Comparison of ENCODE assay signal across 1 cellular context in the genomic region with DNA sequence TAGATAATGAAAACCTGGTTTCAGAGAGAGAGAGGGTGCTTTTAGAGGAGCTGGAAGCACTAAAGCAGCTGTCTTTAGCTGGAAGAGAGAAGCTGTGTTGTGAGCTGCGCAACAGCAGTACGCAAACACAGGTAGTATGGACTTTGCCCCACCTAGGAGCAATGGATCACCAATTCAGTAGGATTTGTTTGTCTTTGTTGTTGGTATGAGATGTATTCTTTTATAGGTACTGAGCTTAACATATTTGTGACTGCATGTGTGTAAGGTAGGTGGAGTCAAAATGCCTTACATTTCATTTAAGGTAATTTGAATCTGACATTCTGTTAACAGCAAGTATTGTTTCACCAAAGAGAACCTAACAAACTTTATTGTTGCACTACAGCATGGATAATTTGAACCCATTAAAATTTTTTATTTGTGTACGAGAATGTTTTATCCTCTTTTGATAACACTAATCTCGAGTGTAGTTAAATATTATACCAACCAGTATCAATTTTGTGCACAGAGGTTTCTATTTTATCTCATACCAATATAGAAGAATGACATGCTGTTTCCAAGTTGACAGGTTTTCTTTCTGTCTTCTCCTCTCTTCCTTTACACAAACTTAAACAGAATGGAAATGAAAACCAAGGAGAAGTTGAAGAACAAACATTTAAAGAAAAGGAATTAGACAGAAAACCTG.
TF ChIP-seq lines count a peak whose summit lies in the region.

No MANE protein-coding gene starts in this region.

TF ChIP-seq in HepG2, 621 proteins besides CTCF, POLR2A, EP300 and RAD21 (continued from another document and continues in another):
- TF ChIP-seq, protein P1, sequence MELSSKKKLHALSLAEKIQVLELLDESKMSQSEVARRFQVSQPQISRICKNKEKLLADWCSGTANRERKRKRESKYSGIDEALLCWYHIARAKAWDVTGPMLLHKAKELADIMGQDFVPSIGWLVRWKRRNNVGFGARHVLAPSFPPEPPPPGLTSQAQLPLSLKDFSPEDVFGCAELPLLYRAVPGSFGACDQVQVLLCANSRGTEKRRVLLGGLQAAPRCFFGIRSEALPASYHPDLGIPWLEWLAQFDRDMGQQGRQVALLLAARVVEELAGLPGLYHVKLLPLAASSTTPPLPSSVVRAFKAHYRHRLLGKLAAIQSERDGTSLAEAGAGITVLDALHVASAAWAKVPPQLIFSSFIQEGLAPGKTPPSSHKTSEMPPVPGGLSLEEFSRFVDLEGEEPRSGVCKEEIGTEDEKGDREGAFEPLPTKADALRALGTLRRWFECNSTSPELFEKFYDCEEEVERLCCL (CRISPR knock-in tag; IDR thresholded peaks at IDR 0.05; ENCODE audit: borderline replicate concordance) = no peak
- TF ChIP-seq NFIC (IDR thresholded peaks at IDR 0.05; ENCODE audit: low read length) (0 out of 2 replicates have a peak, but pooled peaks have one; percentile 15), STAG1 (CRISPR knock-in tag; IDR thresholded peaks at IDR 0.05) (no peak), ZNF367 (CRISPR knock-in tag; IDR thresholded peaks at IDR 0.05; ENCODE audit: borderline replicate concordance) (no peak), TAF15 (IDR thresholded peaks at IDR 0.05; ENCODE audit: low read depth, low read length, poor library complexity, severe bottlenecking) (no peak), RAD51 (IDR thresholded peaks at IDR 0.05; ENCODE audit: borderline replicate concordance) (no peak), ZNF674 (CRISPR knock-in tag; IDR thresholded peaks at IDR 0.05; ENCODE audit: low read depth) (no peak), ISL2 (CRISPR knock-in tag; IDR thresholded peaks at IDR 0.05) (peak; percentile 74), SMARCC2 (IDR thresholded peaks at IDR 0.05) (peak; percentile 66), MEIS1 (CRISPR knock-in tag; IDR thresholded peaks at IDR 0.05; ENCODE audit: borderline replicate concordance) (0 out of 2 replicates have a peak, but pooled peaks have one; percentile 20), CREB1 (IDR thresholded peaks at IDR 0.05) (no peak), CREB1 (CRISPR knock-in tag; IDR thresholded peaks at IDR 0.05) (peak; percentile 64), JUN (CRISPR knock-in tag; IDR thresholded peaks at IDR 0.05) (0 out of 2 replicates have a peak, but pooled peaks have one; percentile 27), SAFB2 (CRISPR knock-in tag; IDR thresholded peaks at IDR 0.05; ENCODE audit: borderline replicate concordance, low read depth) (no peak), ATM (IDR thresholded peaks at IDR 0.05; ENCODE audit: borderline replicate concordance) (no peak), ZNF207 (IDR thresholded peaks at IDR 0.05; ENCODE audit: borderline replicate concordance) (no peak), KDM3A (CRISPR knock-in tag; IDR thresholded peaks at IDR 0.05; ENCODE audit: low read depth) (no peak), FOXK2 (IDR thresholded peaks at IDR 0.05) (0 out of 2 replicates have a peak, but pooled peaks have one; percentile 28), CHCHD3 (CRISPR knock-in tag; IDR thresholded peaks at IDR 0.05) (no peak), MIER2 (CRISPR knock-in tag; IDR thresholded peaks at IDR 0.05) (0 out of 2 replicates have a peak, but pooled peaks have one; percentile 62), ZFP90 (CRISPR knock-in tag; IDR thresholded peaks at IDR 0.05; ENCODE audit: borderline replicate concordance) (peak; percentile 50; the same call in 1 of the 2 replicates), ZNF660 (CRISPR knock-in tag; IDR thresholded peaks at IDR 0.05; ENCODE audit: borderline replicate concordance, low read depth) (no peak), FOXA1 (IDR thresholded peaks at IDR 0.05) (peak; percentile 24; the same call in 1 of the 2 replicates), FOXA1 (CRISPR knock-in tag; IDR thresholded peaks at IDR 0.05) (peak; percentile 86), SP140L (CRISPR knock-in tag; IDR thresholded peaks at IDR 0.05; ENCODE audit: borderline replicate concordance) (no peak), SOX6 (IDR thresholded peaks at IDR 0.05) (no peak), SOX6 (CRISPR knock-in tag; IDR thresholded peaks at IDR 0.05) (peak; percentile 90), ISX (CRISPR knock-in tag; conservative IDR thresholded peaks at IDR 0.05) (no peak), NCOA2 (CRISPR knock-in tag; IDR thresholded peaks at IDR 0.05) (peak; percentile 75), SOX5 (CRISPR knock-in tag; IDR thresholded peaks at IDR 0.05; ENCODE audit: borderline replicate concordance) (peak; percentile 89), HIVEP1 (CRISPR knock-in tag; IDR thresholded peaks at IDR 0.05) (no peak), SNAPC2 (CRISPR knock-in tag; IDR thresholded peaks at IDR 0.05) (no peak), ZNF782 (CRISPR knock-in tag; IDR thresholded peaks at IDR 0.05; ENCODE audit: borderline replicate concordance) (no peak), ZNF282 (IDR thresholded peaks at IDR 0.05; ENCODE audit: partially characterized antibody) (no peak)
- TF ChIP-seq, protein P2, sequence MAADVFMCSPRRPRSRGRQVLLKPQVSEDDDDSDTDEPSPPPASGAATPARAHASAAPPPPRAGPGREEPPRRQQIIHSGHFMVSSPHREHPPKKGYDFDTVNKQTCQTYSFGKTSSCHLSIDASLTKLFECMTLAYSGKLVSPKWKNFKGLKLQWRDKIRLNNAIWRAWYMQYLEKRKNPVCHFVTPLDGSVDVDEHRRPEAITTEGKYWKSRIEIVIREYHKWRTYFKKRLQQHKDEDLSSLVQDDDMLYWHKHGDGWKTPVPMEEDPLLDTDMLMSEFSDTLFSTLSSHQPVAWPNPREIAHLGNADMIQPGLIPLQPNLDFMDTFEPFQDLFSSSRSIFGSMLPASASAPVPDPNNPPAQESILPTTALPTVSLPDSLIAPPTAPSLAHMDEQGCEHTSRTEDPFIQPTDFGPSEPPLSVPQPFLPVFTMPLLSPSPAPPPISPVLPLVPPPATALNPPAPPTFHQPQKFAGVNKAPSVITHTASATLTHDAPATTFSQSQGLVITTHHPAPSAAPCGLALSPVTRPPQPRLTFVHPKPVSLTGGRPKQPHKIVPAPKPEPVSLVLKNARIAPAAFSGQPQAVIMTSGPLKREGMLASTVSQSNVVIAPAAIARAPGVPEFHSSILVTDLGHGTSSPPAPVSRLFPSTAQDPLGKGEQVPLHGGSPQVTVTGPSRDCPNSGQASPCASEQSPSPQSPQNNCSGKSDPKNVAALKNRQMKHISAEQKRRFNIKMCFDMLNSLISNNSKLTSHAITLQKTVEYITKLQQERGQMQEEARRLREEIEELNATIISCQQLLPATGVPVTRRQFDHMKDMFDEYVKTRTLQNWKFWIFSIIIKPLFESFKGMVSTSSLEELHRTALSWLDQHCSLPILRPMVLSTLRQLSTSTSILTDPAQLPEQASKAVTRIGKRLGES (CRISPR knock-in tag; IDR thresholded peaks at IDR 0.05; ENCODE audit: borderline replicate concordance) = no peak
- TF ChIP-seq, protein P3, sequence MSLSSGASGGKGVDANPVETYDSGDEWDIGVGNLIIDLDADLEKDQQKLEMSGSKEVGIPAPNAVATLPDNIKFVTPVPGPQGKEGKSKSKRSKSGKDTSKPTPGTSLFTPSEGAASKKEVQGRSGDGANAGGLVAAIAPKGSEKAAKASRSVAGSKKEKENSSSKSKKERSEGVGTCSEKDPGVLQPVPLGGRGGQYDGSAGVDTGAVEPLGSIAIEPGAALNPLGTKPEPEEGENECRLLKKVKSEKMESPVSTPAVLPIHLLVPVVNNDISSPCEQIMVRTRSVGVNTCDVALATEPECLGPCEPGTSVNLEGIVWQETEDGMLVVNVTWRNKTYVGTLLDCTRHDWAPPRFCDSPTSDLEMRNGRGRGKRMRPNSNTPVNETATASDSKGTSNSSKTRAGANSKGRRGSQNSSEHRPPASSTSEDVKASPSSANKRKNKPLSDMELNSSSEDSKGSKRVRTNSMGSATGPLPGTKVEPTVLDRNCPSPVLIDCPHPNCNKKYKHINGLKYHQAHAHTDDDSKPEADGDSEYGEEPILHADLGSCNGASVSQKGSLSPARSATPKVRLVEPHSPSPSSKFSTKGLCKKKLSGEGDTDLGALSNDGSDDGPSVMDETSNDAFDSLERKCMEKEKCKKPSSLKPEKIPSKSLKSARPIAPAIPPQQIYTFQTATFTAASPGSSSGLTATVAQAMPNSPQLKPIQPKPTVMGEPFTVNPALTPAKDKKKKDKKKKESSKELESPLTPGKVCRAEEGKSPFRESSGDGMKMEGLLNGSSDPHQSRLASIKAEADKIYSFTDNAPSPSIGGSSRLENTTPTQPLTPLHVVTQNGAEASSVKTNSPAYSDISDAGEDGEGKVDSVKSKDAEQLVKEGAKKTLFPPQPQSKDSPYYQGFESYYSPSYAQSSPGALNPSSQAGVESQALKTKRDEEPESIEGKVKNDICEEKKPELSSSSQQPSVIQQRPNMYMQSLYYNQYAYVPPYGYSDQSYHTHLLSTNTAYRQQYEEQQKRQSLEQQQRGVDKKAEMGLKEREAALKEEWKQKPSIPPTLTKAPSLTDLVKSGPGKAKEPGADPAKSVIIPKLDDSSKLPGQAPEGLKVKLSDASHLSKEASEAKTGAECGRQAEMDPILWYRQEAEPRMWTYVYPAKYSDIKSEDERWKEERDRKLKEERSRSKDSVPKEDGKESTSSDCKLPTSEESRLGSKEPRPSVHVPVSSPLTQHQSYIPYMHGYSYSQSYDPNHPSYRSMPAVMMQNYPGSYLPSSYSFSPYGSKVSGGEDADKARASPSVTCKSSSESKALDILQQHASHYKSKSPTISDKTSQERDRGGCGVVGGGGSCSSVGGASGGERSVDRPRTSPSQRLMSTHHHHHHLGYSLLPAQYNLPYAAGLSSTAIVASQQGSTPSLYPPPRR (CRISPR knock-in tag; IDR thresholded peaks at IDR 0.05; ENCODE audit: borderline replicate concordance) = peak; percentile 69; the same call in 1 of the 2 replicates
- TF ChIP-seq, protein P4, sequence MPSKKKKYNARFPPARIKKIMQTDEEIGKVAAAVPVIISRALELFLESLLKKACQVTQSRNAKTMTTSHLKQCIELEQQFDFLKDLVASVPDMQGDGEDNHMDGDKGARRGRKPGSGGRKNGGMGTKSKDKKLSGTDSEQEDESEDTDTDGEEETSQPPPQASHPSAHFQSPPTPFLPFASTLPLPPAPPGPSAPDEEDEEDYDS (CRISPR knock-in tag; IDR thresholded peaks at IDR 0.05) = peak; percentile 39; the same call in 1 of the 2 replicates
- TF ChIP-seq, protein P5, sequence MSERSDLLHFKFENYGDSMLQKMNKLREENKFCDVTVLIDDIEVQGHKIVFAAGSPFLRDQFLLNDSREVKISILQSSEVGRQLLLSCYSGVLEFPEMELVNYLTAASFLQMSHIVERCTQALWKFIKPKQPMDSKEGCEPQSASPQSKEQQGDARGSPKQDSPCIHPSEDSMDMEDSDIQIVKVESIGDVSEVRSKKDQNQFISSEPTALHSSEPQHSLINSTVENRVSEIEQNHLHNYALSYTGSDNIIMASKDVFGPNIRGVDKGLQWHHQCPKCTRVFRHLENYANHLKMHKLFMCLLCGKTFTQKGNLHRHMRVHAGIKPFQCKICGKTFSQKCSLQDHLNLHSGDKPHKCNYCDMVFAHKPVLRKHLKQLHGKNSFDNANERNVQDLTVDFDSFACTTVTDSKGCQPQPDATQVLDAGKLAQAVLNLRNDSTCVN (CRISPR knock-in tag; IDR thresholded peaks at IDR 0.05; ENCODE audit: borderline replicate concordance) = no peak
- TF ChIP-seq, protein P6, sequence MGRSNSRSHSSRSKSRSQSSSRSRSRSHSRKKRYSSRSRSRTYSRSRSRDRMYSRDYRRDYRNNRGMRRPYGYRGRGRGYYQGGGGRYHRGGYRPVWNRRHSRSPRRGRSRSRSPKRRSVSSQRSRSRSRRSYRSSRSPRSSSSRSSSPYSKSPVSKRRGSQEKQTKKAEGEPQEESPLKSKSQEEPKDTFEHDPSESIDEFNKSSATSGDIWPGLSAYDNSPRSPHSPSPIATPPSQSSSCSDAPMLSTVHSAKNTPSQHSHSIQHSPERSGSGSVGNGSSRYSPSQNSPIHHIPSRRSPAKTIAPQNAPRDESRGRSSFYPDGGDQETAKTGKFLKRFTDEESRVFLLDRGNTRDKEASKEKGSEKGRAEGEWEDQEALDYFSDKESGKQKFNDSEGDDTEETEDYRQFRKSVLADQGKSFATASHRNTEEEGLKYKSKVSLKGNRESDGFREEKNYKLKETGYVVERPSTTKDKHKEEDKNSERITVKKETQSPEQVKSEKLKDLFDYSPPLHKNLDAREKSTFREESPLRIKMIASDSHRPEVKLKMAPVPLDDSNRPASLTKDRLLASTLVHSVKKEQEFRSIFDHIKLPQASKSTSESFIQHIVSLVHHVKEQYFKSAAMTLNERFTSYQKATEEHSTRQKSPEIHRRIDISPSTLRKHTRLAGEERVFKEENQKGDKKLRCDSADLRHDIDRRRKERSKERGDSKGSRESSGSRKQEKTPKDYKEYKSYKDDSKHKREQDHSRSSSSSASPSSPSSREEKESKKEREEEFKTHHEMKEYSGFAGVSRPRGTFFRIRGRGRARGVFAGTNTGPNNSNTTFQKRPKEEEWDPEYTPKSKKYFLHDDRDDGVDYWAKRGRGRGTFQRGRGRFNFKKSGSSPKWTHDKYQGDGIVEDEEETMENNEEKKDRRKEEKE (IDR thresholded peaks at IDR 0.05) = no peak
- TF ChIP-seq, protein P7, sequence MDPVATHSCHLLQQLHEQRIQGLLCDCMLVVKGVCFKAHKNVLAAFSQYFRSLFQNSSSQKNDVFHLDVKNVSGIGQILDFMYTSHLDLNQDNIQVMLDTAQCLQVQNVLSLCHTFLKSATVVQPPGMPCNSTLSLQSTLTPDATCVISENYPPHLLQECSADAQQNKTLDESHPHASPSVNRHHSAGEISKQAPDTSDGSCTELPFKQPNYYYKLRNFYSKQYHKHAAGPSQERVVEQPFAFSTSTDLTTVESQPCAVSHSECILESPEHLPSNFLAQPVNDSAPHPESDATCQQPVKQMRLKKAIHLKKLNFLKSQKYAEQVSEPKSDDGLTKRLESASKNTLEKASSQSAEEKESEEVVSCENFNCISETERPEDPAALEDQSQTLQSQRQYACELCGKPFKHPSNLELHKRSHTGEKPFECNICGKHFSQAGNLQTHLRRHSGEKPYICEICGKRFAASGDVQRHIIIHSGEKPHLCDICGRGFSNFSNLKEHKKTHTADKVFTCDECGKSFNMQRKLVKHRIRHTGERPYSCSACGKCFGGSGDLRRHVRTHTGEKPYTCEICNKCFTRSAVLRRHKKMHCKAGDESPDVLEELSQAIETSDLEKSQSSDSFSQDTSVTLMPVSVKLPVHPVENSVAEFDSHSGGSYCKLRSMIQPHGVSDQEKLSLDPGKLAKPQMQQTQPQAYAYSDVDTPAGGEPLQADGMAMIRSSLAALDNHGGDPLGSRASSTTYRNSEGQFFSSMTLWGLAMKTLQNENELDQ (CRISPR knock-in tag; IDR thresholded peaks at IDR 0.05; ENCODE audit: borderline replicate concordance) = no peak
- TF ChIP-seq, protein P8, sequence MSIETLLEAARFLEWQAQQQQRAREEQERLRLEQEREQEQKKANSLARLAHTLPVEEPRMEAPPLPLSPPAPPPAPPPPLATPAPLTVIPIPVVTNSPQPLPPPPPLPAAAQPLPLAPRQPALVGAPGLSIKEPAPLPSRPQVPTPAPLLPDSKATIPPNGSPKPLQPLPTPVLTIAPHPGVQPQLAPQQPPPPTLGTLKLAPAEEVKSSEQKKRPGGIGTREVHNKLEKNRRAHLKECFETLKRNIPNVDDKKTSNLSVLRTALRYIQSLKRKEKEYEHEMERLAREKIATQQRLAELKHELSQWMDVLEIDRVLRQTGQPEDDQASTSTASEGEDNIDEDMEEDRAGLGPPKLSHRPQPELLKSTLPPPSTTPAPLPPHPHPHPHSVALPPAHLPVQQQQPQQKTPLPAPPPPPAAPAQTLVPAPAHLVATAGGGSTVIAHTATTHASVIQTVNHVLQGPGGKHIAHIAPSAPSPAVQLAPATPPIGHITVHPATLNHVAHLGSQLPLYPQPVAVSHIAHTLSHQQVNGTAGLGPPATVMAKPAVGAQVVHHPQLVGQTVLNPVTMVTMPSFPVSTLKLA (IDR thresholded peaks at IDR 0.05) = no peak
- TF ChIP-seq, protein P9, sequence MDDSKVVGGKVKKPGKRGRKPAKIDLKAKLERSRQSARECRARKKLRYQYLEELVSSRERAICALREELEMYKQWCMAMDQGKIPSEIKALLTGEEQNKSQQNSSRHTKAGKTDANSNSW (CRISPR knock-in tag; IDR thresholded peaks at IDR 0.05; ENCODE audit: borderline replicate concordance) = no peak
